Comparison of ENCODE assay signal across 8 cellular contexts in genomic region chr2:16617282-16618266, GRCh38. TPM values are rescaled to one million over a fixed set of nuclear protein-coding genes. Genes with fewer than 3 reads are reported as not detected.
DNase-seq lines count a peak whose midpoint lies in the region; ATAC-seq and TF ChIP-seq lines count a peak whose summit lies in the region.

No MANE protein-coding gene starts in this region.

- H3K4me3 ChIP-seq in GM12865 (ENCODE audit: low read depth, low read length) (no peak overlapping the region), PC-9 (no peak overlapping the region), fibroblast of the aortic adventitia (ENCODE audit: low read depth, low read length) (no peak overlapping the region), prostate gland (no peak overlapping the region)

- H3K9me2 ChIP-seq in PC-9 (ENCODE audit: insufficient read depth): no peaks in the 10 kb centered on the region

- H3K79me2 ChIP-seq in PC-9 (ENCODE audit: low read depth): no peaks in the 10 kb centered on the region

- H2AFZ ChIP-seq in PC-9: no peak overlapping the region

- peaks cover 24% of the 10 kb centered on the region for H3F3A ChIP-seq in PC-9 (ENCODE audit: insufficient read depth, low read depth)

- H3K27me3 ChIP-seq in PC-9 (ENCODE audit: insufficient read depth, low read depth) (no peaks in the 10 kb centered on the region), prostate gland (replicated peaks; ENCODE audit: insufficient read depth) (no peaks in the 10 kb centered on the region)

- H3K4me2 ChIP-seq in PC-9: peak overlapping the region; percentile 54

- POLR2A ChIA-PET in PC-9 (lab: Charles Lee; ENCODE audit: unreplicated experiment): no interaction called here

- no peak for TF ChIP-seq POLR2A in prostate gland (IDR thresholded peaks at IDR 0.05)

- DNase-seq in GM12865 (ENCODE audit: low read depth): no peak
- DNase-seq in PC-9: peak; percentile 74 to 88
- peak; percentile 19 for DNase-seq in fibroblast of the aortic adventitia (ENCODE audit: low read depth)
- DNase-seq in prostate gland (ENCODE audit: low spot score): peak; percentile 87
- DNase-seq in NCI-H526 treated with DMSO at 0.1 percent for 48 hours (lab: John Stamatoyannopoulos, UW): no peak
- no peak for DNase-seq in amniotic stem cell (lab: John Stamatoyannopoulos, UW)

- intact Hi-C loops in PC-9 (cut with micrococcal nuclease; ENCODE audit: unreplicated experiment): loop anchor here (2.0 to 10.0 kb wide), 3 partner anchors 15 to 1055 kb away; no protein-coding TSS in a partner anchor
- intact Hi-C loops in prostate gland (cut with DNase I): loop anchor here (2.0 to 10.0 kb wide), 2 partner anchors 139 to 673 kb away; partner anchors contain the start of gene MYCN

- ATAC-seq in GM18873 (IDR thresholded peaks at IDR 0.05; ENCODE audit: low FRiP score, unreplicated experiment) (no peak), GM21717 (IDR thresholded peaks at IDR 0.05; ENCODE audit: unreplicated experiment) (no peak)

- peaks cover 73% of the 10 kb centered on the region for H3K4me1 ChIP-seq in PC-9 (replicated peaks; ENCODE audit: insufficient read depth)
- peaks cover 12% of the 10 kb centered on the region for H3K4me1 ChIP-seq in prostate gland (replicated peaks)

- H3K36me3 ChIP-seq in PC-9 (ENCODE audit: low read depth) (no peaks in the 10 kb centered on the region), prostate gland (no peaks in the 10 kb centered on the region)

- H3K27ac ChIP-seq in PC-9: peak overlapping the region; percentile 71
- peak overlapping the region; percentile 48 to 66 for H3K27ac ChIP-seq in prostate gland

- TF ChIP-seq CTCF in GM12865 (IDR thresholded peaks at IDR 0.05; ENCODE audit: insufficient read depth, low read depth, low read length, missing control alignments): peak; percentile 24
- TF ChIP-seq CTCF in PC-9 (conservative IDR thresholded peaks at IDR 0.05): peak; percentile 65
- peak; percentile 27 for TF ChIP-seq CTCF in fibroblast of the aortic adventitia (IDR thresholded peaks at IDR 0.05; ENCODE audit: insufficient read depth, low read length)
- peak in 2 of 4 experiments; percentile 29 to 36 for TF ChIP-seq CTCF in prostate gland (IDR thresholded peaks at IDR 0.05)

- H3K9me3 ChIP-seq in PC-9 (ENCODE audit: insufficient read depth, low read depth) (no peaks in the 10 kb centered on the region), prostate gland (no peaks in the 10 kb centered on the region)

- WGBS in prostate gland: 44% methylated on average over 8 of the region's 8 CpGs

- CTCF ChIA-PET in PC-9 (lab: Charles Lee): interaction anchor here (0.8 to 2.1 kb wide), 2 partner anchors 34 to 139 kb away, joined by 3 to 4 read pairs; no protein-coding TSS in a partner anchor

- BruUV-seq in PC-9 (replicated peaks; lab: Mats Ljungman, UMichigan): TSS peak; percentile 36

- no peaks in the 10 kb centered on the region for H4K20me1 ChIP-seq in PC-9 (ENCODE audit: insufficient read depth)

RNA-seq across cellular contexts. Expression of gene CYRIA, which starts 48.1 kb away (rescaled TPM):
- total RNA-seq in PC-9 (2021) (3.9 and 4.0 TPM in 2 replicates), fibroblast of the aortic adventitia (ENCODE audit: low replicate concordance) (0.54 and 5.6 TPM in 2 replicates), prostate gland (10 to 100 TPM in 1 of 2 donors, 1 to 10 TPM in 1; 6.5 to 10.3 TPM)

Comparison
In these comparisons a context has a peak if more than half of its experiments do, and no peak if none do; other contexts are left out.
1. DNase-seq: peak in PC-9 (2 of 2), fibroblast of the aortic adventitia (single experiment) and prostate gland (single experiment); none in GM12865 (single experiment), NCI-H526 treated with DMSO at 0.1 percent for 48 hours (single experiment) and amniotic stem cell (single experiment).